Comparison of ENCODE assay signal across 12 cellular contexts in genomic region chr7:99104631-99105030, GRCh38.
"Had no signal": no experiment of that assay in that cellular context is flagged by ENCODE, and none has a peak within 500 bp of the region (broad histone marks: within the 10 kb centered on the region; RNA-seq: fewer than 3 reads in every experiment).

No MANE protein-coding gene starts in this region.

- H3K27ac Mint-ChIP-seq: activated CD4-positive, alpha-beta memory T cell treated with anti-CD3 and anti-CD28 coated beads for 36 hours; activated naive CD8-positive, alpha-beta T cell; activated T-cell treated with anti-CD3 and anti-CD28 coated beads, Interleukin-2, amount 50 U/mL, for 24 hours had no signal

- DNase-seq: activated CD4-positive, alpha-beta memory T cell treated with anti-CD3 and anti-CD28 coated beads for 36 hours; activated CD4-positive, alpha-beta T cell treated with anti-CD3 and anti-CD28 coated beads for 1 hour; activated effector memory CD4-positive, alpha-beta T cell treated with anti-CD3 and anti-CD28 coated beads, Interleukin-2, amount 50 U/mL, for 16 hours; activated T-cell treated with anti-CD3 and anti-CD28 coated beads, Interleukin-2, amount 50 U/mL, for 24 hours; amniotic stem cell; left lung; mammary epithelial cell; stimulated activated CD4-positive, alpha-beta T cell treated with anti-CD3 and anti-CD28 coated beads, Interleukin-2, amount 100 ng/mL, for 48 hours; stimulated activated naive CD4-positive, alpha-beta T cell treated with Interleukin-2 at 50 U/mL for 16 hours had no signal

- H3K4me3 Mint-ChIP-seq: activated CD4-positive, alpha-beta memory T cell treated with anti-CD3 and anti-CD28 coated beads for 36 hours; activated naive CD8-positive, alpha-beta T cell had no signal

- H3K27me3 Mint-ChIP-seq: activated CD4-positive, alpha-beta memory T cell treated with anti-CD3 and anti-CD28 coated beads for 36 hours; activated naive CD8-positive, alpha-beta T cell; activated T-cell treated with anti-CD3 and anti-CD28 coated beads, Interleukin-2, amount 50 U/mL, for 24 hours had no signal

- H3K9me3 ChIP-seq: left lung had no signal

- H3K36me3 ChIP-seq: left lung had no signal

- H3K4me3 ChIP-seq: hepatocyte, left lung had no signal

- H3K27me3 ChIP-seq: hepatocyte, left lung had no signal

- H3K27ac ChIP-seq: hepatocyte, left lung, VCaP had no signal
